ENCODE assay signal across 17 cellular contexts in the genomic region with DNA sequence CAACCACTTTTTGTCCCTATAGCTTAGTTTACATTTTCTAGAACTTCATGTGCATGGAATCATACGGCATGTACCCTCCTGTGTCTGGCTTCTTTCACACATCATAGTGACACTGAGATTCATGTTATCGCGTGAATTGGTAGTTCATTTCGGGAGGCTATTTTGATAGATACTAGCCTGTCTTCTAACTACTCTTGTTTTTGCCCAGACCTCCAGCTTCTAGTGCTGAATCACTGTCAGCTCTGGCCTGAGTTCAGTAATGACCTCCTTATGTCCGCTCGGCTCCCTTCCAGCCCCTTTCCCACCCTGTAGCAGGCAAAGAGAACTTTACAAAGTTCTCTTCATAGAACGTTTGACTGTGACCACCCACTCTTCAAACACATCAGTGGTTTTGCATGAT. TPM values are rescaled to one million over a fixed set of nuclear protein-coding genes. Genes with fewer than 3 reads are reported as not detected.
A peak's percentile ranks its signal among the peaks of the same experiment; 100 is the strongest.
DNase-seq lines count a peak whose midpoint lies in the region; ATAC-seq and TF ChIP-seq lines count a peak whose summit lies in the region.
"Had no signal": no experiment of that assay in that cellular context is flagged by ENCODE, and none has a peak within 500 bp of the region (broad histone marks: within the 10 kb centered on the region; RNA-seq: fewer than 3 reads in every experiment).

No MANE protein-coding gene starts in this region.

- peak overlapping the region; percentile 43 for H3K27ac Mint-ChIP-seq in T-helper 1 cell treated with Interleukin-12 subunit alpha and Interleukin-12 subunit beta and Interleukin-4 antibody, amounts not matched to agents 30 μg/mL and 1 μg/mL, for 36 hours
- H3K27ac Mint-ChIP-seq in stimulated activated memory B cell treated with anti-CD40 and anti-IgM and Interleukin-4, amounts not matched to agents 10 μg/mL and 1 μg/mL and 100 μg/mL, for 72 hours: peak overlapping the region; percentile 91
- no peak overlapping the region for H3K27ac Mint-ChIP-seq in HFFc6

- H3K4me3 ChIP-seq in SU-DHL-6 (ENCODE audit: insufficient read depth, low read length, poor library complexity, severe bottlenecking): peak overlapping the region; percentile 14
- H3K4me3 ChIP-seq: skin epidermis, tibial nerve had no signal

- peak overlapping the region; percentile 64 for H3K9ac ChIP-seq in SU-DHL-6 (ENCODE audit: low read length)

- H3F3A ChIP-seq in SU-DHL-6 (ENCODE audit: insufficient read depth): peaks cover 37% of the 10 kb centered on the region

- peak overlapping the region; percentile 63 for H3K4me2 ChIP-seq in SU-DHL-6 (ENCODE audit: low read depth, low read length, poor library complexity, severe bottlenecking)

- no peaks in the 10 kb centered on the region for H3K9me3 Mint-ChIP-seq in T-helper 1 cell treated with Interleukin-12 subunit alpha and Interleukin-12 subunit beta and Interleukin-4 antibody, amounts not matched to agents 30 μg/mL and 1 μg/mL, for 36 hours
- no peaks in the 10 kb centered on the region for H3K9me3 Mint-ChIP-seq in stimulated activated memory B cell treated with anti-CD40 and anti-IgM and Interleukin-4, amounts not matched to agents 10 μg/mL and 1 μg/mL and 100 μg/mL, for 72 hours
- no peaks in the 10 kb centered on the region for H3K9me3 Mint-ChIP-seq in HFFc6

- H3K9me2 ChIP-seq in SU-DHL-6 (replicated peaks; ENCODE audit: insufficient read depth, low read length): no peaks in the 10 kb centered on the region

- H3K36me3 Mint-ChIP-seq in T-helper 1 cell treated with Interleukin-12 subunit alpha and Interleukin-12 subunit beta and Interleukin-4 antibody, amounts not matched to agents 30 μg/mL and 1 μg/mL, for 36 hours (ENCODE audit: low read depth): peaks cover 14% of the 10 kb centered on the region
- peaks cover 10% of the 10 kb centered on the region for H3K36me3 Mint-ChIP-seq in stimulated activated memory B cell treated with anti-CD40 and anti-IgM and Interleukin-4, amounts not matched to agents 10 μg/mL and 1 μg/mL and 100 μg/mL, for 72 hours
- H3K36me3 Mint-ChIP-seq in HFFc6 (ENCODE audit: low read depth): no peaks in the 10 kb centered on the region

- H4K20me1 ChIP-seq in SU-DHL-6 (ENCODE audit: low read depth, low read length): no peaks in the 10 kb centered on the region

- no peaks in the 10 kb centered on the region for H3K9me3 ChIP-seq in SU-DHL-6 (ENCODE audit: insufficient read depth, low read length)
- H3K9me3 ChIP-seq: tibial nerve had no signal

- H3K27me3 ChIP-seq in SU-DHL-6 (ENCODE audit: low read length): no peaks in the 10 kb centered on the region
- H3K27me3 ChIP-seq: tibial nerve had no signal

- H3K36me3 ChIP-seq in SU-DHL-6 (ENCODE audit: low read length): peaks cover 8% of the 10 kb centered on the region
- H3K36me3 ChIP-seq: tibial nerve had no signal

- H2AFZ ChIP-seq in SU-DHL-6 (ENCODE audit: low read depth, low read length, severe bottlenecking): no peak overlapping the region

- TF ChIP-seq CTCF in SU-DHL-6 (IDR thresholded peaks at IDR 0.05; ENCODE audit: insufficient read depth, low read length, poor library complexity, severe bottlenecking) (no peak), HFFc6 (IDR thresholded peaks at IDR 0.05) (no peak)

- peaks cover 16% of the 10 kb centered on the region for H3K4me1 Mint-ChIP-seq in T-helper 1 cell treated with Interleukin-12 subunit alpha and Interleukin-12 subunit beta and Interleukin-4 antibody, amounts not matched to agents 30 μg/mL and 1 μg/mL, for 36 hours (ENCODE audit: low read depth)
- peaks cover 43% of the 10 kb centered on the region for H3K4me1 Mint-ChIP-seq in stimulated activated memory B cell treated with anti-CD40 and anti-IgM and Interleukin-4, amounts not matched to agents 10 μg/mL and 1 μg/mL and 100 μg/mL, for 72 hours
- H3K4me1 Mint-ChIP-seq in HFFc6 (ENCODE audit: low read depth): peaks cover 16% of the 10 kb centered on the region

- H3K4me3 Mint-ChIP-seq in T-helper 1 cell treated with Interleukin-12 subunit alpha and Interleukin-12 subunit beta and Interleukin-4 antibody, amounts not matched to agents 30 μg/mL and 1 μg/mL, for 36 hours: no peak overlapping the region
- peak overlapping the region; percentile 65 for H3K4me3 Mint-ChIP-seq in stimulated activated memory B cell treated with anti-CD40 and anti-IgM and Interleukin-4, amounts not matched to agents 10 μg/mL and 1 μg/mL and 100 μg/mL, for 72 hours
- H3K4me3 Mint-ChIP-seq in HFFc6: no peak overlapping the region

- H3K27me3 Mint-ChIP-seq in T-helper 1 cell treated with Interleukin-12 subunit alpha and Interleukin-12 subunit beta and Interleukin-4 antibody, amounts not matched to agents 30 μg/mL and 1 μg/mL, for 36 hours (ENCODE audit: low read depth): no peaks in the 10 kb centered on the region
- no peaks in the 10 kb centered on the region for H3K27me3 Mint-ChIP-seq in stimulated activated memory B cell treated with anti-CD40 and anti-IgM and Interleukin-4, amounts not matched to agents 10 μg/mL and 1 μg/mL and 100 μg/mL, for 72 hours
- peaks cover 2% of the 10 kb centered on the region; the same call in 1 of the 2 replicates for H3K27me3 Mint-ChIP-seq in HFFc6 (ENCODE audit: insufficient read depth)

- peaks cover 58% of the 10 kb centered on the region for H3K79me2 ChIP-seq in SU-DHL-6 (ENCODE audit: insufficient read depth, low read length)

- ATAC-seq in HG02642 (IDR thresholded peaks at IDR 0.05; ENCODE audit: poor library complexity, unreplicated experiment): peak; percentile 1
- no peak for ATAC-seq in stimulated activated memory B cell treated with anti-CD40 and anti-IgM and Interleukin-4, amounts not matched to agents 10 μg/mL and 1 μg/mL and 100 μg/mL, for 72 hours
- no peak for ATAC-seq in GM18873 (IDR thresholded peaks at IDR 0.05; ENCODE audit: low FRiP score, unreplicated experiment)
- no peak for ATAC-seq in HG03159 (IDR thresholded peaks at IDR 0.05; ENCODE audit: unreplicated experiment)

- DNase-seq in T-helper 1 cell (no peak), HFFc6 (no peak)
- DNase-seq: activated naive CD4-positive, alpha-beta T cell treated with Interleukin-2 at 50 U/mL for 16 hours; cerebellar nuclear complex had no signal

- H3K27ac ChIP-seq in SU-DHL-6 (ENCODE audit: low read depth, low read length): peak overlapping the region; percentile 97

RNA-seq across cellular contexts. Expression of a gene that starts 14.1 kb away (rescaled TPM):
- total RNA-seq in HFFc6 (2021; fragmentation: NEBNext Ultra II Directional; extraction: Animal tissue kit (Norgen Biotek cat#: 25700)): 10 to 100 TPM in 5 of 6 experiments, 1 to 10 TPM in 1; 8.9 to 20.4 (median 20.1) TPM
- total RNA-seq: tibial nerve had no signal

RNA-seq across cellular contexts. Expression of a gene that starts 45.8 kb away (rescaled TPM):
- not detected for total RNA-seq in HFFc6 (2021; fragmentation: NEBNext Ultra II Directional; extraction: Animal tissue kit (Norgen Biotek cat#: 25700))
- total RNA-seq: A172; activated CD8-positive, alpha-beta memory T cell treated with anti-CD3 and anti-CD28 coated beads for 36 hours; epithelial cell of proximal tubule; liver; M059J; tibial nerve had no signal
